In genomic region chr16:74608944-74609343, GRCh38 we compare ENCODE assay signal across 12 cellular contexts. TPM values are rescaled to one million over a fixed set of nuclear protein-coding genes. Genes with fewer than 3 reads are reported as not detected.
DNase-seq lines count a peak whose midpoint lies in the region; FAIRE-seq and TF ChIP-seq lines count a peak whose summit lies in the region.
"Had no signal": no experiment of that assay in that cellular context is flagged by ENCODE, and none has a peak within 500 bp of the region (broad histone marks: within the 10 kb centered on the region; RNA-seq: fewer than 3 reads in every experiment).

No MANE protein-coding gene starts in this region.

- peak; percentile 28 for DNase-seq in DMS 273 (lab: John Stamatoyannopoulos, UW; ENCODE audit: unreplicated experiment)
- DNase-seq in DMS 273 treated with DMSO at 0.1 percent for 48 hours (lab: John Stamatoyannopoulos, UW), result no peak
- DNase-seq in T-helper 9 cell, result peak; percentile 47
- no peak for DNase-seq in activated naive CD4-positive, alpha-beta T cell treated with anti-CD3 and anti-CD28 coated beads for 36 hours
- DNase-seq in stimulated activated CD4-positive, alpha-beta T cell treated with anti-CD3 and anti-CD28 coated beads, Interleukin-2, amount 100 ng/mL, for 4 hours (ENCODE audit: low read depth), result peak; percentile 19
- DNase-seq in GM12892 (ENCODE audit: insufficient read length), result no peak
- no peak for DNase-seq in COR-L47 (lab: John Stamatoyannopoulos, UW)
- no peak for DNase-seq in NCI-H2081 (lab: John Stamatoyannopoulos, UW)
- DNase-seq: adrenal gland, NCI-H510A had no signal

- CTCF ChIA-PET in activated naive CD4-positive, alpha-beta T cell treated with anti-CD3 and anti-CD28 coated beads for 36 hours (lab: Charles Lee), result no interaction called here

- H3K36me3 Mint-ChIP-seq in activated naive CD4-positive, alpha-beta T cell treated with anti-CD3 and anti-CD28 coated beads for 36 hours (ENCODE audit: low read depth), result peaks cover 5% of the 10 kb centered on the region

- H3K27ac Mint-ChIP-seq in activated naive CD4-positive, alpha-beta T cell treated with anti-CD3 and anti-CD28 coated beads for 36 hours, result peak overlapping the region; percentile 47

- intact Hi-C loops in activated naive CD4-positive, alpha-beta T cell treated with anti-CD3 and anti-CD28 coated beads for 36 hours (cut with micrococcal nuclease), result no loop called here

- no peak for TF ChIP-seq POLR2A in GM12892 (IDR thresholded peaks at IDR 0.05; ENCODE audit: low read depth, low read length)

- FAIRE-seq in GM12892 (lab: Jason Lieb, UNC), result no peak
- FAIRE-seq: G401.6 had no signal

- H3K4me1 Mint-ChIP-seq in activated naive CD4-positive, alpha-beta T cell treated with anti-CD3 and anti-CD28 coated beads for 36 hours (ENCODE audit: low read depth), result peaks cover 39% of the 10 kb centered on the region

- H3K4me3 Mint-ChIP-seq in activated naive CD4-positive, alpha-beta T cell treated with anti-CD3 and anti-CD28 coated beads for 36 hours, result peak overlapping the region; percentile 28

- no peaks in the 10 kb centered on the region for H3K27me3 Mint-ChIP-seq in activated naive CD4-positive, alpha-beta T cell treated with anti-CD3 and anti-CD28 coated beads for 36 hours (ENCODE audit: low read depth)
- H3K27me3 Mint-ChIP-seq: IgD-negative memory B cell had no signal

- no peaks in the 10 kb centered on the region for H3K9me3 Mint-ChIP-seq in activated naive CD4-positive, alpha-beta T cell treated with anti-CD3 and anti-CD28 coated beads for 36 hours
- H3K9me3 Mint-ChIP-seq: IgD-negative memory B cell had no signal

RNA-seq across cellular contexts. Expression of gene GLG1, which starts 2.0 kb away (rescaled TPM):
- 10 to 100 TPM; 60.8 to 62.0 TPM for total RNA-seq in activated naive CD4-positive, alpha-beta T cell treated with anti-CD3 and anti-CD28 coated beads for 36 hours
- polyA plus RNA-seq in GM12892 (2012; ENCODE audit: missing spikeins), result 25.5 TPM

RNA-seq across cellular contexts. Expression of gene RFWD3, which starts 57.7 kb away (rescaled TPM):
- 100 to 1,000 TPM; 114 to 124 TPM for total RNA-seq in activated naive CD4-positive, alpha-beta T cell treated with anti-CD3 and anti-CD28 coated beads for 36 hours
- polyA plus RNA-seq in GM12892 (2012; ENCODE audit: missing spikeins), result 33.4 TPM

Comparison
In these comparisons a context has a peak if more than half of its experiments do, and no peak if none do; other contexts are left out.
1. DNase-seq: peak in DMS 273 (single experiment), T-helper 9 cell (single experiment) and stimulated activated CD4-positive, alpha-beta T cell treated with anti-CD3 and anti-CD28 coated beads, Interleukin-2, amount 100 ng/mL, for 4 hours (single experiment); none in DMS 273 treated with DMSO at 0.1 percent for 48 hours (single experiment), activated naive CD4-positive, alpha-beta T cell treated with anti-CD3 and anti-CD28 coated beads for 36 hours (single experiment), GM12892 (single experiment), COR-L47 (single experiment) and NCI-H2081 (0 of 2).